ENCODE assay signal across 1 cellular context in genomic region chr19:14472202-14472961, GRCh38.
A peak's percentile ranks its signal among the peaks of the same experiment; 100 is the strongest.
TF ChIP-seq lines count a peak whose summit lies in the region.

No MANE protein-coding gene starts in this region.

TF ChIP-seq in K562, 482 proteins besides CTCF, POLR2A, EP300 and RAD21 (continued from another document):
- TF ChIP-seq PBX2 (CRISPR knock-in tag; IDR thresholded peaks at IDR 0.05; ENCODE audit: low read depth) (no peak), PBX2 (tag; conservative IDR thresholded peaks at IDR 0.05; ENCODE audit: low read depth) (no peak), ARHGAP35 (IDR thresholded peaks at IDR 0.05; ENCODE audit: partially characterized antibody) (no peak), TRIM28 (IDR thresholded peaks at IDR 0.05) (no peak), ZNF3 (CRISPR knock-in tag; IDR thresholded peaks at IDR 0.05) (no peak), FOXA3 (CRISPR knock-in tag; conservative IDR thresholded peaks at IDR 0.05 in 1 of 2, IDR thresholded peaks at IDR 0.05 in 1 of 2) (no peak), ZC3H8 (IDR thresholded peaks at IDR 0.05) (no peak), KDM1A (IDR thresholded peaks at IDR 0.05) (no peak), ZNF511 (CRISPR knock-in tag; IDR thresholded peaks at IDR 0.05) (peak; percentile 62; the same call in 1 of the 2 replicates), EWSR1 (IDR thresholded peaks at IDR 0.05; ENCODE audit: borderline replicate concordance, low read depth, partially characterized antibody) (no peak), ZNF174 (CRISPR knock-in tag; IDR thresholded peaks at IDR 0.05) (no peak), IFI16 (CRISPR knock-in tag; IDR thresholded peaks at IDR 0.05) (no peak), ZBTB17 (CRISPR knock-in tag; IDR thresholded peaks at IDR 0.05) (peak; percentile 68; the same call in 1 of the 2 replicates), SRF (CRISPR knock-in tag; IDR thresholded peaks at IDR 0.05) (peak; percentile 30 to 50; a peak in 1 of 4 replicates), GATAD2B (IDR thresholded peaks at IDR 0.05; ENCODE audit: borderline replicate concordance) (peak; percentile 64), NONO (IDR thresholded peaks at IDR 0.05; ENCODE audit: low read depth in 2 of 2, low read length in 1 of 2) (peak in 1 of 2 experiments; percentile 11; a peak in 1 of 4 replicates), TBP (optimal IDR thresholded peaks at IDR 0.05; ENCODE audit: low read depth, low read length) (no peak), ZNF212 (CRISPR knock-in tag; IDR thresholded peaks at IDR 0.05) (no peak), ZNF384 (IDR thresholded peaks at IDR 0.05; ENCODE audit: low read depth, low read length) (no peak), PREB (CRISPR knock-in tag; IDR thresholded peaks at IDR 0.05) (no peak), RBM25 (IDR thresholded peaks at IDR 0.05; ENCODE audit: low read depth, low read length, severe bottlenecking) (no peak), POLR2H (tag; IDR thresholded peaks at IDR 0.05; ENCODE audit: low read depth) (no peak)
- TF ChIP-seq, protein P1, sequence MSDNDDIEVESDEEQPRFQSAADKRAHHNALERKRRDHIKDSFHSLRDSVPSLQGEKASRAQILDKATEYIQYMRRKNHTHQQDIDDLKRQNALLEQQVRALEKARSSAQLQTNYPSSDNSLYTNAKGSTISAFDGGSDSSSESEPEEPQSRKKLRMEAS (CRISPR knock-in tag; IDR thresholded peaks at IDR 0.05) = peak; percentile 95
- TF ChIP-seq, protein P2, sequence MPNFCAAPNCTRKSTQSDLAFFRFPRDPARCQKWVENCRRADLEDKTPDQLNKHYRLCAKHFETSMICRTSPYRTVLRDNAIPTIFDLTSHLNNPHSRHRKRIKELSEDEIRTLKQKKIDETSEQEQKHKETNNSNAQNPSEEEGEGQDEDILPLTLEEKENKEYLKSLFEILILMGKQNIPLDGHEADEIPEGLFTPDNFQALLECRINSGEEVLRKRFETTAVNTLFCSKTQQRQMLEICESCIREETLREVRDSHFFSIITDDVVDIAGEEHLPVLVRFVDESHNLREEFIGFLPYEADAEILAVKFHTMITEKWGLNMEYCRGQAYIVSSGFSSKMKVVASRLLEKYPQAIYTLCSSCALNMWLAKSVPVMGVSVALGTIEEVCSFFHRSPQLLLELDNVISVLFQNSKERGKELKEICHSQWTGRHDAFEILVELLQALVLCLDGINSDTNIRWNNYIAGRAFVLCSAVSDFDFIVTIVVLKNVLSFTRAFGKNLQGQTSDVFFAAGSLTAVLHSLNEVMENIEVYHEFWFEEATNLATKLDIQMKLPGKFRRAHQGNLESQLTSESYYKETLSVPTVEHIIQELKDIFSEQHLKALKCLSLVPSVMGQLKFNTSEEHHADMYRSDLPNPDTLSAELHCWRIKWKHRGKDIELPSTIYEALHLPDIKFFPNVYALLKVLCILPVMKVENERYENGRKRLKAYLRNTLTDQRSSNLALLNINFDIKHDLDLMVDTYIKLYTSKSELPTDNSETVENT (CRISPR knock-in tag; IDR thresholded peaks at IDR 0.05) = no peak
